In genomic region chr11:21066030-21066429, GRCh38 we compare ENCODE assay signal across 34 cellular contexts.
A peak's percentile ranks its signal among the peaks of the same experiment; 100 is the strongest.
DNase-seq lines count a peak whose midpoint lies in the region; ATAC-seq and TF ChIP-seq lines count a peak whose summit lies in the region.
"Had no signal": no experiment of that assay in that cellular context is flagged by ENCODE, and none has a peak within 500 bp of the region (broad histone marks: within the 10 kb centered on the region; RNA-seq: fewer than 3 reads in every experiment).

No MANE protein-coding gene starts in this region.

- H3K4me1 ChIP-seq in BLaER1 treated with 17β-estradiol and CSF1 and Interleukin-3, amounts not matched to agents 10 nM and 100 nM: peaks cover 0 to 5% (median 0%) of the 10 kb centered on the region in 10 experiments; a peak in 1 of 20 replicates
- H3K4me1 ChIP-seq in HUES48 (ENCODE audit: control insufficient read depth, insufficient read depth, low read length): peaks cover 13% of the 10 kb centered on the region
- peaks cover 9% of the 10 kb centered on the region; the same call in 1 of the 2 replicates for H3K4me1 ChIP-seq in OCI-LY3 (ENCODE audit: low read length)
- peaks cover 10% of the 10 kb centered on the region; the same call in 1 of the 2 replicates for H3K4me1 ChIP-seq in iPS-20b (ENCODE audit: insufficient read depth, low read length)
- no peaks in the 10 kb centered on the region for H3K4me1 ChIP-seq in thyroid gland
- H3K4me1 ChIP-seq: ascending aorta, gastroesophageal sphincter, left lung, Peyer's patch, testis, uterus had no signal

- DNase-seq in thyroid gland (no peak), HCEC 1CT (no peak), natural killer cell (no peak)
- DNase-seq: activated CD4-positive, alpha-beta T cell treated with anti-CD3 and anti-CD28 coated beads for 4 hours; activated gamma-delta T cell; activated naive CD8-positive, alpha-beta T cell treated with anti-CD3 and anti-CD28 coated beads, Interleukin-2, amount 10 ng/mL, durations not matched to agents 7 days and 5 days; activated T-cell treated with anti-CD3 and anti-CD28 coated beads, Interleukin-2, amount 50 U/mL, for 24 hours; AML-193; CD8-positive, alpha-beta memory T cell; central memory CD4-positive, alpha-beta T cell; DMS153; hippocampal formation; KG1; left lung; NCI-H1048; NCI-H1930; Peyer's patch; SIG-M5; stimulated activated CD4-positive, alpha-beta T cell treated with anti-CD3 and anti-CD28 coated beads, Interleukin-4, amount 100 ng/mL, for 4 hours; stimulated activated naive B cell treated with anti-CD40 and anti-IgM and Interleukin-4, amounts not matched to agents 10 μg/mL and 1 μg/mL and 100 μg/mL, for 72 hours; SW 1271; T-helper 9 cell; testis; uterus had no signal

- no peaks in the 10 kb centered on the region for H3K4me1 Mint-ChIP-seq in natural killer cell
- H3K4me1 Mint-ChIP-seq: activated naive CD8-positive, alpha-beta T cell treated with anti-CD3 and anti-CD28 coated beads, Interleukin-2, amount 10 ng/mL, durations not matched to agents 7 days and 5 days; CD8-positive, alpha-beta memory T cell; stimulated activated naive B cell treated with anti-CD40 and anti-IgM and Interleukin-4, amounts not matched to agents 10 μg/mL and 1 μg/mL and 100 μg/mL, for 72 hours had no signal

- peak overlapping the region in 9 of 11 experiments; percentile 1 to 59 (median 13); a peak in 10 of 22 replicates for H3K4me2 ChIP-seq in BLaER1 treated with 17β-estradiol and CSF1 and Interleukin-3, amounts not matched to agents 10 nM and 100 nM
- peak overlapping the region; percentile 54 for H3K4me2 ChIP-seq in OCI-LY3 (ENCODE audit: low read length)

- no peaks in the 10 kb centered on the region for H3K27me3 ChIP-seq in BLaER1 treated with 17β-estradiol and CSF1 and Interleukin-3, amounts not matched to agents 10 nM and 100 nM
- H3K27me3 ChIP-seq in HUES48 (ENCODE audit: control insufficient read depth, insufficient read depth, low read length) (no peaks in the 10 kb centered on the region), OCI-LY3 (ENCODE audit: low read depth, low read length) (no peaks in the 10 kb centered on the region), iPS-20b (ENCODE audit: insufficient read depth, low read length) (no peaks in the 10 kb centered on the region), thyroid gland (no peaks in the 10 kb centered on the region)
- H3K27me3 ChIP-seq: ascending aorta, gastroesophageal sphincter, left lung, Peyer's patch, testis, uterus had no signal

- H3K36me3 Mint-ChIP-seq in natural killer cell: peaks cover 8% of the 10 kb centered on the region
- H3K36me3 Mint-ChIP-seq: activated naive CD8-positive, alpha-beta T cell treated with anti-CD3 and anti-CD28 coated beads, Interleukin-2, amount 10 ng/mL, durations not matched to agents 7 days and 5 days; CD8-positive, alpha-beta memory T cell; stimulated activated naive B cell treated with anti-CD40 and anti-IgM and Interleukin-4, amounts not matched to agents 10 μg/mL and 1 μg/mL and 100 μg/mL, for 72 hours had no signal

- H3K27ac ChIP-seq in BLaER1 treated with 17β-estradiol and CSF1 and Interleukin-3, amounts not matched to agents 10 nM and 100 nM: no peak overlapping the region
- peak overlapping the region; percentile 27 for H3K27ac ChIP-seq in HUES48 (ENCODE audit: low read depth, low read length)
- H3K27ac ChIP-seq in OCI-LY3 (ENCODE audit: low read length): no peak overlapping the region
- H3K27ac ChIP-seq in iPS-20b (ENCODE audit: low read length): peak overlapping the region; percentile 29
- no peak overlapping the region for H3K27ac ChIP-seq in thyroid gland
- H3K27ac ChIP-seq: ascending aorta, gastroesophageal sphincter, left lung, Peyer's patch, testis, uterus, VCaP had no signal

- no peak for ATAC-seq in natural killer cell
- ATAC-seq: gastroesophageal sphincter; left lung; sciatic nerve; stimulated activated naive B cell treated with anti-CD40 and anti-IgM and Interleukin-4, amounts not matched to agents 10 μg/mL and 1 μg/mL and 100 μg/mL, for 72 hours had no signal

- H3K9ac ChIP-seq in BLaER1 treated with 17β-estradiol and CSF1 and Interleukin-3, amounts not matched to agents 10 nM and 100 nM: no peak overlapping the region
- no peak overlapping the region for H3K9ac ChIP-seq in HUES48 (ENCODE audit: low read depth, low read length)
- no peak overlapping the region for H3K9ac ChIP-seq in OCI-LY3 (ENCODE audit: low read length)
- no peak overlapping the region for H3K9ac ChIP-seq in iPS-20b (ENCODE audit: low read depth, low read length)

- H3K4me3 ChIP-seq in BLaER1 treated with 17β-estradiol and CSF1 and Interleukin-3, amounts not matched to agents 10 nM and 100 nM: no peak overlapping the region
- no peak overlapping the region for H3K4me3 ChIP-seq in HUES48 (ENCODE audit: low read depth, low read length)
- peak overlapping the region; percentile 52 for H3K4me3 ChIP-seq in OCI-LY3 (ENCODE audit: low read length)
- peak overlapping the region; percentile 10; the same call in 1 of the 2 replicates for H3K4me3 ChIP-seq in iPS-20b (ENCODE audit: low read length)
- H3K4me3 ChIP-seq in thyroid gland (replicated peaks in 1 of 3): no peak overlapping the region
- H3K4me3 ChIP-seq: ascending aorta, left lung, Peyer's patch, testis, uterus had no signal

- H3K9me3 Mint-ChIP-seq in natural killer cell: peaks cover 12 to 19% of the 10 kb centered on the region in 2 donors

- WGBS in thyroid gland, 2 donors: 67 to 76% methylated on average over 2 of the region's 2 CpGs

- TF ChIP-seq CTCF in OCI-LY3 (IDR thresholded peaks at IDR 0.05; ENCODE audit: low read depth, low read length) (no peak), thyroid gland (IDR thresholded peaks at IDR 0.05) (no peak), natural killer cell (IDR thresholded peaks at IDR 0.05) (no peak)

- no peaks in the 10 kb centered on the region for H3K36me3 ChIP-seq in BLaER1 treated with 17β-estradiol and CSF1 and Interleukin-3, amounts not matched to agents 10 nM and 100 nM
- H3K36me3 ChIP-seq in HUES48 (ENCODE audit: control insufficient read depth, insufficient read depth, low read length): no peaks in the 10 kb centered on the region
- H3K36me3 ChIP-seq in OCI-LY3 (replicated peaks; ENCODE audit: low read depth, low read length): no peaks in the 10 kb centered on the region
- no peaks in the 10 kb centered on the region for H3K36me3 ChIP-seq in iPS-20b (ENCODE audit: insufficient read depth, low read depth, low read length)
- no peaks in the 10 kb centered on the region for H3K36me3 ChIP-seq in thyroid gland
- H3K36me3 ChIP-seq: ascending aorta, gastroesophageal sphincter, left lung, Peyer's patch, uterus had no signal

- H3K27ac Mint-ChIP-seq in natural killer cell: no peak overlapping the region
- H3K27ac Mint-ChIP-seq: activated naive CD8-positive, alpha-beta T cell treated with anti-CD3 and anti-CD28 coated beads, Interleukin-2, amount 10 ng/mL, durations not matched to agents 7 days and 5 days; activated T-cell treated with anti-CD3 and anti-CD28 coated beads, Interleukin-2, amount 50 U/mL, for 24 hours; CD8-positive, alpha-beta memory T cell; dendritic cell treated with granulocyte-macrophage colony-stimulating factor and Interleukin-4, amounts not matched to agents 40 ng/mL and 50 ng/mL, for 4 days; progenitor cell of endocrine pancreas; stimulated activated naive B cell treated with anti-CD40 and anti-IgM and Interleukin-4, amounts not matched to agents 10 μg/mL and 1 μg/mL and 100 μg/mL, for 72 hours had no signal

- no peaks in the 10 kb centered on the region for H3K27me3 Mint-ChIP-seq in natural killer cell (ENCODE audit: low read depth in 2 of 2)
- H3K27me3 Mint-ChIP-seq: activated naive CD8-positive, alpha-beta T cell treated with anti-CD3 and anti-CD28 coated beads, Interleukin-2, amount 10 ng/mL, durations not matched to agents 7 days and 5 days; activated T-cell treated with anti-CD3 and anti-CD28 coated beads, Interleukin-2, amount 50 U/mL, for 24 hours; CD8-positive, alpha-beta memory T cell; dendritic cell treated with granulocyte-macrophage colony-stimulating factor and Interleukin-4, amounts not matched to agents 40 ng/mL and 50 ng/mL, for 4 days; progenitor cell of endocrine pancreas; stimulated activated naive B cell treated with anti-CD40 and anti-IgM and Interleukin-4, amounts not matched to agents 10 μg/mL and 1 μg/mL and 100 μg/mL, for 72 hours had no signal

- H2AFZ ChIP-seq in OCI-LY3 (ENCODE audit: low read depth, low read length): peak overlapping the region; percentile 72

- H3K79me2 ChIP-seq in OCI-LY3 (ENCODE audit: low read length): no peaks in the 10 kb centered on the region

- peaks cover 7 to 15% (median 10%) of the 10 kb centered on the region in 11 experiments; a peak in 20 of 22 replicates for H3K9me3 ChIP-seq in BLaER1 treated with 17β-estradiol and CSF1 and Interleukin-3, amounts not matched to agents 10 nM and 100 nM (replicated peaks in 1 of 11)
- H3K9me3 ChIP-seq in HUES48 (ENCODE audit: control insufficient read depth, insufficient read depth, low read length): peaks cover 10% of the 10 kb centered on the region; the same call in 1 of the 2 replicates
- H3K9me3 ChIP-seq in OCI-LY3 (ENCODE audit: insufficient read depth, low read length): 0 out of 2 replicates have a peak, but pooled peaks cover 5% of the 10 kb centered on the region
- peaks cover 10% of the 10 kb centered on the region for H3K9me3 ChIP-seq in iPS-20b (ENCODE audit: insufficient read depth, low read depth, low read length)
- H3K9me3 ChIP-seq in thyroid gland: no peaks in the 10 kb centered on the region
- H3K9me3 ChIP-seq: ascending aorta, left lung, Peyer's patch, testis, uterus had no signal

- no peak overlapping the region for H3K4me3 Mint-ChIP-seq in natural killer cell
- H3K4me3 Mint-ChIP-seq: activated naive CD8-positive, alpha-beta T cell treated with anti-CD3 and anti-CD28 coated beads, Interleukin-2, amount 10 ng/mL, durations not matched to agents 7 days and 5 days; activated T-cell treated with anti-CD3 and anti-CD28 coated beads, Interleukin-2, amount 50 U/mL, for 24 hours; CD8-positive, alpha-beta memory T cell; dendritic cell treated with granulocyte-macrophage colony-stimulating factor and Interleukin-4, amounts not matched to agents 40 ng/mL and 50 ng/mL, for 4 days; stimulated activated naive B cell treated with anti-CD40 and anti-IgM and Interleukin-4, amounts not matched to agents 10 μg/mL and 1 μg/mL and 100 μg/mL, for 72 hours had no signal

- no peak for TF ChIP-seq POLR2A in thyroid gland (IDR thresholded peaks at IDR 0.05)

- no peaks in the 10 kb centered on the region for H4K20me1 ChIP-seq in BLaER1 treated with 17β-estradiol and CSF1 and Interleukin-3, amounts not matched to agents 10 nM and 100 nM
- no peaks in the 10 kb centered on the region for H4K20me1 ChIP-seq in OCI-LY3 (ENCODE audit: insufficient read depth, low read length)

- intact Hi-C loops in thyroid gland (cut with DNase I): no loop called here
- intact Hi-C loops in natural killer cell (cut with micrococcal nuclease): no loop called here

Comparison
In these comparisons a context has a peak if more than half of its experiments do, and no peak if none do; other contexts are left out.
1. H3K27ac ChIP-seq: peak in HUES48 (single experiment) and iPS-20b (single experiment); none in BLaER1 treated with 17β-estradiol and CSF1 and Interleukin-3, amounts not matched to agents 10 nM and 100 nM (0 of 11), OCI-LY3 (single experiment) and thyroid gland (0 of 3).
2. H3K4me3 ChIP-seq: peak in OCI-LY3 (single experiment) and iPS-20b (single experiment); none in BLaER1 treated with 17β-estradiol and CSF1 and Interleukin-3, amounts not matched to agents 10 nM and 100 nM (0 of 10), HUES48 (single experiment) and thyroid gland (0 of 3).